In the genomic region with DNA sequence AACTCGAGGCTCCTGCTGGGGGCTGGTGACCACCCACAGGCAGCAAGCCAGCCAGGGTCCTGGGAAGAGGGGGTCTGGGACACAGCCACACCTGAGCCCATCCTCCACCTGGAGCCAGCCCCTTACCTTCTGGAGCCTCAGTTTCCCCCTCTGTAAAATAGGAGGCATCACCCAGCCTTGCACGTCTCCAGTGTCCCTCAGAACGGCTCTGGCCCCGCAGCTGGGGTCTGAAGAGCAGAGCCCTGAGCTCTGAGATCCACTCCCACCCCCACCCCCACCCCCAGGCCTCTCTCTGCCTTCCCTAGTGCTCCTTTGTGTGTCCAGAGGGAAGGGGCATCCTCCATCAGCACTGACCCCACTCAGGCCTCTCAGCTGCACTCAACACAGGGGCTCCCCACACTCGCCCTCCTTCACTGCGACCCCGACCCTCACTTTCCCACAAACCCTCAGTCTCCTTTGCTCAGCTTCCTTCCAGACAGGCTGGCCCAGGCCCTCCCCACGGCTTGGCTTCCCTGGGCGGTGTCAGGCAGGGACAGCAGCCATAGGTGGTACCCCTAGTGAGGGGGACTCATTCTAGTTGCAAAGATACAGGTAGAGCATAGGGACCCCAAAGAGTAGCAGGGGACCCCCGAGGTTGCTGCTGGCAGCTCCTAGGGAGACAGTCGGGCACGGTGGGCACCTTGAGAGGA, we compare ENCODE assay signal across 16 cellular contexts.
"Had no signal": no experiment of that assay in that cellular context is flagged by ENCODE, and none has a peak within 500 bp of the region (broad histone marks: within the 10 kb centered on the region; RNA-seq: fewer than 3 reads in every experiment).

No MANE protein-coding gene starts in this region.

- H3K9ac ChIP-seq: parathyroid adenoma had no signal

- DNase-seq: activated CD4-positive, alpha-beta T cell treated with anti-CD3 and anti-CD28 coated beads, Interleukin-2, amount 50 U/mL, for 4 hours; activated gamma-delta T cell; endodermal cell; foreskin fibroblast; islet precursor cell; stimulated activated CD4-positive, alpha-beta T cell treated with anti-CD3 and anti-CD28 coated beads, Interleukin-1b, Interleukin-23, amount 100 ng/mL, for 48 hours; stimulated activated CD8-positive, alpha-beta memory T cell treated with anti-CD3 and anti-CD28 coated beads, Interleukin-4, amount 100 ng/mL, for 48 hours; stimulated activated naive CD4-positive, alpha-beta T cell; T-helper 2 cell; tibial artery had no signal

- H3K9me3 ChIP-seq: tibial artery, vagina had no signal

- H3K36me3 Mint-ChIP-seq: activated naive CD4-positive, alpha-beta T cell treated with anti-CD3 and anti-CD28 coated beads, Interleukin-2, amount 50 U/mL, for 24 hours had no signal

- H3K27me3 Mint-ChIP-seq: activated naive CD4-positive, alpha-beta T cell treated with anti-CD3 and anti-CD28 coated beads, Interleukin-2, amount 50 U/mL, for 24 hours; memory B cell had no signal

- H3K4me2 ChIP-seq: hepatocyte had no signal

- H3K9me3 Mint-ChIP-seq: activated naive CD4-positive, alpha-beta T cell treated with anti-CD3 and anti-CD28 coated beads, Interleukin-2, amount 50 U/mL, for 24 hours; endodermal cell; memory B cell had no signal

- H3K27me3 ChIP-seq: hepatocyte, tibial artery, vagina had no signal

- H3K4me1 Mint-ChIP-seq: activated naive CD4-positive, alpha-beta T cell treated with anti-CD3 and anti-CD28 coated beads, Interleukin-2, amount 50 U/mL, for 24 hours had no signal

- H3K36me3 ChIP-seq: tibial artery, vagina had no signal

- H2AFZ ChIP-seq: hepatocyte, parathyroid adenoma had no signal

- H3K27ac ChIP-seq: epithelial cell of prostate, hepatocyte, parathyroid adenoma, tibial artery, vagina had no signal

- H3K27ac Mint-ChIP-seq: endodermal cell had no signal

- H3K4me3 ChIP-seq: hepatocyte, tibial artery, vagina had no signal

- H3K79me2 ChIP-seq: hepatocyte, parathyroid adenoma had no signal

- H3K4me3 Mint-ChIP-seq: activated naive CD4-positive, alpha-beta T cell treated with anti-CD3 and anti-CD28 coated beads, Interleukin-2, amount 50 U/mL, for 24 hours; endodermal cell; memory B cell had no signal

- H3K4me1 ChIP-seq: parathyroid adenoma, tibial artery had no signal
